Comparison of ENCODE assay signal across 1 cellular context in the genomic region with DNA sequence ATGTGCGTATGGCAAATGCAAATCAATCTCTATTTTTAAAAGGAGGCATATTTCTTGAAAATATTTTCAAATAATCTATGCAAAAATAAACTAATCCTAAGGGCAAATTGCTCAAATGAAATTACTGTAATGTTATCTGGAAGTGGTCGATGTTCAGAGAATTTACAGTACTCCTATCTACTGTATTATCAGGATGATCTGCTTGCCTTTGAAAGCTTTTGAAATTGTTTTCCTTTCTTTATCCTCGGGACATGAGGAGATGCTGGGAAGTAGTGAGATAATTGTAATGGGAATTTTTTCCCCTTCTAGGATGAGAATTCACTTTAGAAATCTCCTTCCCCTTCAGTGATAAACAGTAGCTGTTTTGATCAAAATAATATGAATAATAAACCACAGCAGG.
TF ChIP-seq lines count a peak whose summit lies in the region.

No MANE protein-coding gene starts in this region.

TF ChIP-seq in K562, 482 proteins besides CTCF, POLR2A, EP300 and RAD21 (continued from another document):
- TF ChIP-seq, protein P1, sequence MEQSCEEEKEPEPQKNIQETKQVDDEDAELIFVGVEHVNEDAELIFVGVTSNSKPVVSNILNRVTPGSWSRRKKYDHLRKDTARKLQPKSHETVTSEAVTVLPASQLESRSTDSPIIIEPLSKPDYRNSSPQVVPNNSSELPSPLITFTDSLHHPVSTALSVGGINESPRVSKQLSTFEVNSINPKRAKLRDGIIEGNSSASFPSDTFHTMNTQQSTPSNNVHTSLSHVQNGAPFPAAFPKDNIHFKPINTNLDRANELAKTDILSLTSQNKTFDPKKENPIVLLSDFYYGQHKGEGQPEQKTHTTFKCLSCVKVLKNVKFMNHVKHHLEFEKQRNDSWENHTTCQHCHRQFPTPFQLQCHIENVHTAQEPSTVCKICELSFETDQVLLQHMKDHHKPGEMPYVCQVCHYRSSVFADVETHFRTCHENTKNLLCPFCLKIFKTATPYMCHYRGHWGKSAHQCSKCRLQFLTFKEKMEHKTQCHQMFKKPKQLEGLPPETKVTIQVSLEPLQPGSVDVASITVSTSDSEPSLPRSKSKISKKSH (CRISPR knock-in tag; IDR thresholded peaks at IDR 0.05), result no peak
- no peak for TF ChIP-seq KLF6 (CRISPR knock-in tag; IDR thresholded peaks at IDR 0.05; ENCODE audit: borderline replicate concordance)
